ENCODE assay signal across 14 cellular contexts in genomic region chr14:42428996-42429395, GRCh38.
DNase-seq lines count a peak whose midpoint lies in the region; ATAC-seq, FAIRE-seq and TF ChIP-seq lines count a peak whose summit lies in the region.
"Had no signal": no experiment of that assay in that cellular context is flagged by ENCODE, and none has a peak within 500 bp of the region (broad histone marks: within the 10 kb centered on the region; RNA-seq: fewer than 3 reads in every experiment).

No MANE protein-coding gene starts in this region.

- H4K20me1 ChIP-seq in GM12878 (ENCODE audit: control insufficient read depth, insufficient read depth): no peaks in the 10 kb centered on the region

- RAD21 ChIA-PET in GM12878 (lab: Charles Lee; ENCODE audit: unreplicated experiment): interaction anchor here (0.6 kb wide), 1 partner anchor 27 kb away, joined by 3 read pairs; no protein-coding TSS in a partner anchor

- H3K27me3 ChIP-seq in GM12878 (replicated peaks in 1 of 2; ENCODE audit: control insufficient read depth in 2 of 2, insufficient read depth in 2 of 2, low read length in 1 of 2) (no peaks in the 10 kb centered on the region), small intestine (ENCODE audit: control insufficient read depth in 2 of 2, insufficient read depth in 2 of 2, low read length in 2 of 2) (no peaks in the 10 kb centered on the region)
- H3K27me3 ChIP-seq: hepatocyte, neutrophil, SJSA1 had no signal

- peaks cover 8% of the 10 kb centered on the region for H3K9me3 Mint-ChIP-seq in activated T-helper 1 cell treated with anti-CD3 and anti-CD28 coated beads, Interleukin-12 subunit alpha, Interleukin-12 subunit beta, Interleukin-2, Interleukin-4 antibody, amounts not matched to agents 30 ng/mL and 10 ng/mL and 1 ng/mL, durations not matched to agents 14 hours and 24 hours and 36 hours

- ATAC-seq in GM18499 (IDR thresholded peaks at IDR 0.05; ENCODE audit: insufficient read depth, unreplicated experiment): peak; percentile 95
- ATAC-seq in GM21360 (IDR thresholded peaks at IDR 0.05; ENCODE audit: unreplicated experiment): peak; percentile 98
- ATAC-seq in HG03095 (IDR thresholded peaks at IDR 0.05; ENCODE audit: unreplicated experiment): peak; percentile 96
- peak; percentile 97 for ATAC-seq in GM12878

- H3K27ac Mint-ChIP-seq in activated T-helper 1 cell treated with anti-CD3 and anti-CD28 coated beads, Interleukin-12 subunit alpha, Interleukin-12 subunit beta, Interleukin-2, Interleukin-4 antibody, amounts not matched to agents 30 ng/mL and 10 ng/mL and 1 ng/mL, durations not matched to agents 14 hours and 24 hours and 36 hours: no peak overlapping the region

- 0 out of 2 replicates have a peak overlapping the region, but pooled peaks have one; percentile 15 for H2AFZ ChIP-seq in GM12878 (ENCODE audit: control insufficient read depth, low read depth, low read length)
- H2AFZ ChIP-seq: hepatocyte had no signal

- no peaks in the 10 kb centered on the region for H3K4me1 Mint-ChIP-seq in activated T-helper 1 cell treated with anti-CD3 and anti-CD28 coated beads, Interleukin-12 subunit alpha, Interleukin-12 subunit beta, Interleukin-2, Interleukin-4 antibody, amounts not matched to agents 30 ng/mL and 10 ng/mL and 1 ng/mL, durations not matched to agents 14 hours and 24 hours and 36 hours (ENCODE audit: low read depth)
- H3K4me1 Mint-ChIP-seq: H9 had no signal

- H3K36me3 ChIP-seq in GM12878 (ENCODE audit: control insufficient read depth in 2 of 2, insufficient read depth in 2 of 2, low read length in 1 of 2) (no peaks in the 10 kb centered on the region), small intestine (ENCODE audit: control insufficient read depth in 2 of 2, insufficient read depth in 2 of 2, low read length in 2 of 2) (no peaks in the 10 kb centered on the region)
- H3K36me3 ChIP-seq: neutrophil, SJSA1 had no signal

- FAIRE-seq in GM12878 (lab: Jason Lieb, UNC): no peak
- no peak for FAIRE-seq in small intestine (lab: Jason Lieb, UNC)

- in situ Hi-C loops in GM12878 (cut with MboI): no loop called here

- no peaks in the 10 kb centered on the region for H3K79me2 ChIP-seq in GM12878 (ENCODE audit: control insufficient read depth, insufficient read depth, low read length)
- H3K79me2 ChIP-seq: hepatocyte had no signal

- no peaks in the 10 kb centered on the region for H3K36me3 Mint-ChIP-seq in activated T-helper 1 cell treated with anti-CD3 and anti-CD28 coated beads, Interleukin-12 subunit alpha, Interleukin-12 subunit beta, Interleukin-2, Interleukin-4 antibody, amounts not matched to agents 30 ng/mL and 10 ng/mL and 1 ng/mL, durations not matched to agents 14 hours and 24 hours and 36 hours (ENCODE audit: low read depth)

- SMC1A ChIA-PET in GM12878 (lab: Charles Lee; ENCODE audit: uncharacterized antibody, unreplicated experiment): interaction anchor here (1.0 to 2.8 kb wide), 4 partner anchors 9 to 95 kb away, joined by 3 to 11 read pairs (median 5); no protein-coding TSS in a partner anchor

- no peak overlapping the region for H3K4me2 ChIP-seq in GM12878 (ENCODE audit: control insufficient read depth, insufficient read depth)
- H3K4me2 ChIP-seq: hepatocyte had no signal

- no peak for TF ChIP-seq RAD21 in GM12878 (IDR thresholded peaks at IDR 0.05; ENCODE audit: insufficient read depth, low read depth, low read length)

- peak; percentile 67 to 77; a peak in 3 of 4 replicates for TF ChIP-seq EP300 in GM12878 (IDR thresholded peaks at IDR 0.05; ENCODE audit: borderline replicate concordance in 1 of 2, control insufficient read depth in 1 of 2, low read depth in 2 of 2, low read length in 2 of 2)

- H3K27me3 Mint-ChIP-seq in activated T-helper 1 cell treated with anti-CD3 and anti-CD28 coated beads, Interleukin-12 subunit alpha, Interleukin-12 subunit beta, Interleukin-2, Interleukin-4 antibody, amounts not matched to agents 30 ng/mL and 10 ng/mL and 1 ng/mL, durations not matched to agents 14 hours and 24 hours and 36 hours (ENCODE audit: insufficient read depth): no peaks in the 10 kb centered on the region

- TF ChIP-seq POLR2A in GM12878 (IDR thresholded peaks at IDR 0.05; ENCODE audit: low read depth, low read length): no peak

- H3K9me3 ChIP-seq in GM12878 (replicated peaks; ENCODE audit: control insufficient read depth, insufficient read depth, low read length): no peaks in the 10 kb centered on the region
- H3K9me3 ChIP-seq in small intestine (ENCODE audit: control insufficient read depth, low read depth): peaks cover 2% of the 10 kb centered on the region
- H3K9me3 ChIP-seq: neutrophil, SJSA1 had no signal

- POLR2A ChIA-PET in GM12878 (lab: Charles Lee): no interaction called here

- intact Hi-C loops in GM12878 (cut with micrococcal nuclease; ENCODE audit: unreplicated experiment): loop anchor here (5.0 kb wide), 1 partner anchor 207 kb away; no protein-coding TSS in a partner anchor
- intact Hi-C loops in activated T-helper 1 cell treated with anti-CD3 and anti-CD28 coated beads, Interleukin-12 subunit alpha, Interleukin-12 subunit beta, Interleukin-2, Interleukin-4 antibody, amounts not matched to agents 30 ng/mL and 10 ng/mL and 1 ng/mL, durations not matched to agents 14 hours and 24 hours and 36 hours (cut with micrococcal nuclease): no loop called here

- no peak for TF ChIP-seq CTCF in GM12878 (IDR thresholded peaks at IDR 0.05 in 2 of 3, conservative IDR thresholded peaks at IDR 0.05 in 1 of 3; ENCODE audit: control insufficient read depth in 2 of 3, extremely low read depth in 1 of 3, insufficient read depth in 1 of 3, low read depth in 3 of 3, low read length in 3 of 3)

- WGBS in GM12878 (ENCODE audit: insufficient coverage, insufficient replicate concordance, low lambda C conversion rate, missing lambda C conversion rate): 0% methylated on average over 1 of the region's 1 CpG
- WGBS in small intestine, 3 donors: 8 to 27% (median 14%) methylated on average over 1 of the region's 1 CpG

- H3K4me1 ChIP-seq in GM12878 (ENCODE audit: control insufficient read depth, insufficient read depth, low read length): no peaks in the 10 kb centered on the region
- H3K4me1 ChIP-seq in small intestine (ENCODE audit: control insufficient read depth in 2 of 2, insufficient read depth in 1 of 2, low read depth in 1 of 2, low read length in 1 of 2): no peaks in the 10 kb centered on the region
- H3K4me1 ChIP-seq: SJSA1 had no signal

- CTCF ChIA-PET in GM12878 (lab: Yijun Ruan, JAX): no interaction called here

- no TSS peak for BruUV-seq in GM12878 (replicated peaks; lab: Mats Ljungman, UMichigan)

- no peak overlapping the region for H3K4me3 Mint-ChIP-seq in activated T-helper 1 cell treated with anti-CD3 and anti-CD28 coated beads, Interleukin-12 subunit alpha, Interleukin-12 subunit beta, Interleukin-2, Interleukin-4 antibody, amounts not matched to agents 30 ng/mL and 10 ng/mL and 1 ng/mL, durations not matched to agents 14 hours and 24 hours and 36 hours
- H3K4me3 Mint-ChIP-seq: H9 had no signal

- no peak overlapping the region for H3K27ac ChIP-seq in GM12878 (ENCODE audit: control insufficient read depth, insufficient read depth)
- H3K27ac ChIP-seq in small intestine (ENCODE audit: low read depth in 1 of 2, low read length in 1 of 2): no peak overlapping the region
- H3K27ac ChIP-seq: hepatocyte, neutrophil, SJSA1 had no signal

- no peak overlapping the region for H3K9ac ChIP-seq in GM12878 (ENCODE audit: control insufficient read depth, insufficient read depth, low read length)

- DNase-seq in GM12878 (ENCODE audit: low read depth, low spot score) (peak; percentile 59), HT-29 (ENCODE audit: low spot score) (no peak), small intestine (no peak)
- no peak for DNase-seq in activated T-helper 1 cell treated with anti-CD3 and anti-CD28 coated beads, Interleukin-12 subunit alpha, Interleukin-12 subunit beta, Interleukin-2, Interleukin-4 antibody, amounts not matched to agents 30 ng/mL and 10 ng/mL and 1 ng/mL, durations not matched to agents 14 hours and 24 hours and 36 hours (ENCODE audit: low spot score)
- no peak for DNase-seq in stimulated activated CD4-positive, alpha-beta T cell treated with anti-CD3 and anti-CD28 coated beads, Interleukin-4, amount 100 ng/mL, for 1 hour
- DNase-seq: caudate nucleus, H9, NCI-H1694 had no signal

- H3K4me3 ChIP-seq in GM12878 (no peak overlapping the region), small intestine (ENCODE audit: low read depth in 1 of 2, low read length in 2 of 2) (no peak overlapping the region)
- H3K4me3 ChIP-seq: hepatocyte, SJSA1 had no signal

TF ChIP-seq in GM12878, 131 proteins besides CTCF, POLR2A, EP300 and RAD21 (continues in another document):
- TF ChIP-seq MEF2B (IDR thresholded peaks at IDR 0.05; ENCODE audit: partially characterized antibody, poor library complexity, severe bottlenecking) (peak; percentile 97), JUND (IDR thresholded peaks at IDR 0.05; ENCODE audit: low read depth, low read length) (no peak), SP1 (IDR thresholded peaks at IDR 0.05; ENCODE audit: low read depth, low read length) (peak; percentile 47), CREB1 (IDR thresholded peaks at IDR 0.05; ENCODE audit: low read depth) (no peak), E2F4 (IDR thresholded peaks at IDR 0.05; ENCODE audit: low read depth, low read length) (no peak), PAX8 (IDR thresholded peaks at IDR 0.05) (no peak), ZNF622 (IDR thresholded peaks at IDR 0.05) (no peak), KAT2A (conservative IDR thresholded peaks at IDR 0.05; ENCODE audit: control insufficient read depth, low read depth, low read length) (no peak), BACH1 (IDR thresholded peaks at IDR 0.05; ENCODE audit: borderline replicate concordance) (0 out of 2 replicates have a peak, but pooled peaks have one; percentile 19)
